15 cellular contexts compared by ENCODE assay signal in genomic region chr10:48697091-48697490, GRCh38. TPM values are rescaled to one million over a fixed set of nuclear protein-coding genes. Genes with fewer than 3 reads are reported as not detected.
DNase-seq lines count a peak whose midpoint lies in the region; ATAC-seq and TF ChIP-seq lines count a peak whose summit lies in the region.
"Had no signal": no experiment of that assay in that cellular context is flagged by ENCODE, and none has a peak within 500 bp of the region (broad histone marks: within the 10 kb centered on the region; RNA-seq: fewer than 3 reads in every experiment).

No MANE protein-coding gene starts in this region.

- H2BK15ac ChIP-seq in neuronal stem cell (ENCODE audit: low read length), result no peak overlapping the region

- H2BK12ac ChIP-seq in neuronal stem cell (ENCODE audit: low read length), result no peak overlapping the region

- H4K91ac ChIP-seq in neuronal stem cell (ENCODE audit: low read depth, low read length, poor library complexity), result no peak overlapping the region

- peaks cover 100% of the 10 kb centered on the region for H3K79me2 ChIP-seq in Karpas-422 (ENCODE audit: low read length)

- peak overlapping the region; percentile 27 for H3K4me2 ChIP-seq in Karpas-422 (ENCODE audit: low read depth, low read length, poor library complexity, severe bottlenecking)
- no peak overlapping the region for H3K4me2 ChIP-seq in neuronal stem cell (ENCODE audit: insufficient read depth, low read length, poor library complexity, severe bottlenecking)
- H3K4me2 ChIP-seq: A549 had no signal

- H3K27me3 Mint-ChIP-seq in type B pancreatic cell, result peaks cover 29% of the 10 kb centered on the region

- peak overlapping the region; percentile 36 for H2AK5ac ChIP-seq in neuronal stem cell (ENCODE audit: low read depth, low read length)

- H3K23ac ChIP-seq in neuronal stem cell (ENCODE audit: low read depth, low read length, poor library complexity), result no peak overlapping the region

- no peak overlapping the region for H3K4me3 Mint-ChIP-seq in type B pancreatic cell
- H3K4me3 Mint-ChIP-seq: CD8-positive, alpha-beta memory T cell had no signal

- peaks cover 100% of the 10 kb centered on the region for H3K4me1 ChIP-seq in Karpas-422 (ENCODE audit: low read length)
- H3K4me1 ChIP-seq in esophagus muscularis mucosa, result no peaks in the 10 kb centered on the region
- peaks cover 0 to 4% of the 10 kb centered on the region in 2 donors for H3K4me1 ChIP-seq in neuronal stem cell (ENCODE audit: control insufficient read depth in 2 of 2, insufficient read depth in 1 of 2, low read depth in 1 of 2, low read length in 2 of 2)
- H3K4me1 ChIP-seq: A549, Caco-2 had no signal

- H3K4ac ChIP-seq in neuronal stem cell (ENCODE audit: low read length), result no peak overlapping the region

- H3K9ac ChIP-seq in Karpas-422 (ENCODE audit: low read length) (peak overlapping the region; percentile 58), neuronal stem cell (ENCODE audit: low read depth, low read length, poor library complexity) (no peak overlapping the region)

- H3K4me3 ChIP-seq in Karpas-422 (ENCODE audit: low read length) (no peak overlapping the region), esophagus muscularis mucosa (no peak overlapping the region), neuronal stem cell (ENCODE audit: low read length in 2 of 2) (no peak overlapping the region)
- H3K4me3 ChIP-seq: A549 had no signal

- no peak for TF ChIP-seq EP300 in esophagus muscularis mucosa (IDR thresholded peaks at IDR 0.05)

- no peak overlapping the region for H3K27ac Mint-ChIP-seq in type B pancreatic cell
- H3K27ac Mint-ChIP-seq: CD8-positive, alpha-beta memory T cell had no signal

- H4K20me1 ChIP-seq in Karpas-422 (ENCODE audit: insufficient read depth, low read depth, low read length), result peaks cover 30% of the 10 kb centered on the region

- 91% methylated on average over 4 of the region's 5 CpGs for WGBS in esophagus muscularis mucosa
- WGBS in neuronal stem cell (ENCODE audit: extremely low coverage in 2 of 2, insufficient read length in 2 of 2, insufficient replicate concordance in 1 of 2), 2 donors, result no CpG with 5 or more reads among the region's 5 CpGs

- no peak overlapping the region for H4K8ac ChIP-seq in neuronal stem cell (ENCODE audit: low read depth, low read length)

- H3K36me3 ChIP-seq in Karpas-422 (ENCODE audit: insufficient read depth, low read length), result peaks cover 20% of the 10 kb centered on the region
- no peaks in the 10 kb centered on the region for H3K36me3 ChIP-seq in esophagus muscularis mucosa
- H3K36me3 ChIP-seq in neuronal stem cell (replicated peaks in 1 of 2; ENCODE audit: control insufficient read depth in 2 of 2, insufficient read depth in 2 of 2, low read length in 2 of 2), result no peaks in the 10 kb centered on the region

- no peaks in the 10 kb centered on the region for H3K36me3 Mint-ChIP-seq in type B pancreatic cell
- H3K36me3 Mint-ChIP-seq: CD8-positive, alpha-beta memory T cell had no signal

- H2BK120ac ChIP-seq in neuronal stem cell (ENCODE audit: low read depth, low read length), result no peak overlapping the region

- H3K27ac ChIP-seq in Karpas-422 (ENCODE audit: low read length), result peak overlapping the region; percentile 78
- no peak overlapping the region for H3K27ac ChIP-seq in esophagus muscularis mucosa (replicated peaks in 1 of 4)
- H3K27ac ChIP-seq in neuronal stem cell (replicated peaks; ENCODE audit: low read length), result no peak overlapping the region
- H3K27ac ChIP-seq: A549, HL-60 had no signal

- no peaks in the 10 kb centered on the region for H3K9me3 ChIP-seq in Karpas-422 (ENCODE audit: low read length)
- no peaks in the 10 kb centered on the region for H3K9me3 ChIP-seq in esophagus muscularis mucosa
- H3K9me3 ChIP-seq in neuronal stem cell (replicated peaks in 1 of 2; ENCODE audit: control insufficient read depth in 2 of 2, insufficient read depth in 1 of 2, low read depth in 1 of 2, low read length in 2 of 2), result no peaks in the 10 kb centered on the region
- H3K9me3 ChIP-seq: A549, Caco-2 had no signal

- no peak for TF ChIP-seq CTCF in esophagus muscularis mucosa (IDR thresholded peaks at IDR 0.05)
- no peak for TF ChIP-seq CTCF in type B pancreatic cell (conservative IDR thresholded peaks at IDR 0.05)

- H3K18ac ChIP-seq in neuronal stem cell (ENCODE audit: low read length), result no peak overlapping the region

- no peaks in the 10 kb centered on the region for H3K9me3 Mint-ChIP-seq in type B pancreatic cell
- H3K9me3 Mint-ChIP-seq: CD8-positive, alpha-beta memory T cell had no signal

- H2AFZ ChIP-seq in Karpas-422 (ENCODE audit: low read length) (no peak overlapping the region), neuronal stem cell (ENCODE audit: low read length) (no peak overlapping the region)

- TF ChIP-seq POLR2A in esophagus muscularis mucosa (IDR thresholded peaks at IDR 0.05; ENCODE audit: low read depth), result no peak

- H3K27me3 ChIP-seq in Karpas-422 (ENCODE audit: low read length) (no peaks in the 10 kb centered on the region), esophagus muscularis mucosa (no peaks in the 10 kb centered on the region), neuronal stem cell (ENCODE audit: control insufficient read depth in 3 of 3, insufficient read depth in 3 of 3, low read depth in 1 of 3, low read length in 3 of 3) (no peaks in the 10 kb centered on the region)

- intact Hi-C loops in esophagus muscularis mucosa (cut with DNase I), result no loop called here

- no peaks in the 10 kb centered on the region for H3K4me1 Mint-ChIP-seq in type B pancreatic cell (ENCODE audit: unreplicated experiment)
- H3K4me1 Mint-ChIP-seq: CD8-positive, alpha-beta memory T cell had no signal

- DNase-seq in Karpas-422, result no peak
- peak; percentile 88 for DNase-seq in esophagus muscularis mucosa (ENCODE audit: extremely low spot score)
- no peak for DNase-seq in neuronal stem cell (ENCODE audit: low spot score)
- DNase-seq in type B pancreatic cell (ENCODE audit: extremely low spot score, unreplicated experiment), result peak; percentile 42
- no peak for DNase-seq in GOT3 (lab: John Stamatoyannopoulos, UW)
- DNase-seq: Caco-2; CD8-positive, alpha-beta memory T cell; GF-D8 had no signal

- H3K79me1 ChIP-seq in neuronal stem cell (ENCODE audit: low read depth, low read length), result no peaks in the 10 kb centered on the region

- no peak overlapping the region for H3K14ac ChIP-seq in neuronal stem cell (ENCODE audit: low read length)

- peak overlapping the region; percentile 21 for H2BK5ac ChIP-seq in neuronal stem cell (ENCODE audit: low read length)

- no peaks in the 10 kb centered on the region for H3K9me2 ChIP-seq in Karpas-422 (replicated peaks; ENCODE audit: insufficient read depth, low read length)

- ATAC-seq in HG03521 (IDR thresholded peaks at IDR 0.05; ENCODE audit: unreplicated experiment) (no peak), GM18517 (IDR thresholded peaks at IDR 0.05; ENCODE audit: unreplicated experiment) (no peak)
- ATAC-seq: A549, HCT116 had no signal

RNA-seq across cellular contexts. Expression of gene WDFY4, which starts 12.4 kb away (rescaled TPM):
- total RNA-seq in Karpas-422 (2014; rRNA removed; shearing (Covaris generic); ENCODE audit: low replicate concordance), result 144 and 181 TPM in 2 replicates
- total RNA-seq in esophagus muscularis mucosa, result 1 to 10 TPM; 2.3 to 7.3 (median 5.2) TPM
- 0.01 TPM for polyA plus RNA-seq in neuronal stem cell (2013, experiment 1 of 2)
- not detected for polyA plus RNA-seq in neuronal stem cell (2013, experiment 2 of 2)
- 0.05 TPM in 1 of 2 replicates, not detected in the other for total RNA-seq in type B pancreatic cell (ENCODE audit: low replicate concordance)
- total RNA-seq: Caco-2 had no signal
- polyA plus RNA-seq: A549; AG04450; BJ; CD8-positive, alpha-beta memory T cell had no signal

Comparison
In these comparisons a context has a peak if more than half of its experiments do, and no peak if none do; other contexts are left out.
1. DNase-seq: peak in esophagus muscularis mucosa (single experiment) and type B pancreatic cell (single experiment); none in Karpas-422 (single experiment), neuronal stem cell (single experiment) and GOT3 (single experiment).
2. RNA of gene WDFY4, which starts 12.4 kb away (total RNA-seq): 144 to 181 TPM in Karpas-422; 2.3 to 7.3 TPM in esophagus muscularis mucosa and 0.05 TPM in type B pancreatic cell; every median in the first group is over 10 times any median in the second.